Comparison of ENCODE assay signal across 9 cellular contexts in genomic region chr11:119389611-119390254, GRCh38. TPM values are rescaled to one million over a fixed set of nuclear protein-coding genes. Genes with fewer than 3 reads are reported as not detected.
DNase-seq lines count a peak whose midpoint lies in the region; ATAC-seq and TF ChIP-seq lines count a peak whose summit lies in the region.
"Had no signal": no experiment of that assay in that cellular context is flagged by ENCODE, and none has a peak within 500 bp of the region (broad histone marks: within the 10 kb centered on the region; RNA-seq: fewer than 3 reads in every experiment).

No MANE protein-coding gene starts in this region.

- no peaks in the 10 kb centered on the region for H3K4me1 ChIP-seq in upper lobe of right lung

- H3K4me3 ChIP-seq in cardiac fibroblast (replicated peaks in 1 of 2; ENCODE audit: low read depth in 2 of 2, low read length in 2 of 2) (no peak overlapping the region), upper lobe of right lung (no peak overlapping the region)

- no peaks in the 10 kb centered on the region for H3K9me3 ChIP-seq in upper lobe of right lung

- H3K36me3 ChIP-seq in upper lobe of right lung, result no peaks in the 10 kb centered on the region

- intact Hi-C loops in upper lobe of right lung (cut with DNase I), result no loop called here

- ATAC-seq in upper lobe of right lung, result peak; percentile 26
- ATAC-seq in GM19395 (IDR thresholded peaks at IDR 0.05; ENCODE audit: unreplicated experiment), result no peak
- ATAC-seq in HG03571 (IDR thresholded peaks at IDR 0.05; ENCODE audit: unreplicated experiment), result no peak

- peak; percentile 31 for DNase-seq in stimulated activated CD4-positive, alpha-beta T cell treated with anti-CD3 and anti-CD28 coated beads, Interleukin-15, amount 100 ng/mL, for 24 hours
- no peak for DNase-seq in stimulated activated CD4-positive, alpha-beta T cell treated with anti-CD3 and anti-CD28 coated beads, Interleukin-4, amount 100 ng/mL, for 1 hour
- DNase-seq in NCI-H146 (lab: John Stamatoyannopoulos, UW), result peak; percentile 84
- no peak for DNase-seq in cardiac fibroblast (ENCODE audit: low read depth in 2 of 2)
- no peak for DNase-seq in upper lobe of right lung
- no peak for DNase-seq in effector CD4-positive, alpha-beta T cell

- no peak overlapping the region for H3K27ac ChIP-seq in upper lobe of right lung

- H3K27me3 ChIP-seq in upper lobe of right lung, result no peaks in the 10 kb centered on the region

- peak; percentile 56 for TF ChIP-seq CTCF in cardiac fibroblast (IDR thresholded peaks at IDR 0.05; ENCODE audit: low read depth, low read length)
- peak; percentile 14 for TF ChIP-seq CTCF in upper lobe of right lung (IDR thresholded peaks at IDR 0.05)

RNA-seq across cellular contexts. Expression of gene USP2, which starts 8.2 kb away (rescaled TPM):
- total RNA-seq in upper lobe of right lung, result 3.0 TPM

RNA-seq across cellular contexts. Expression of gene THY1, which starts 33.2 kb away (rescaled TPM):
- total RNA-seq in upper lobe of right lung, result 7.8 TPM

RNA-seq across cellular contexts. Expression of gene MFRP, which starts 43.2 kb away (rescaled TPM):
- not detected for total RNA-seq in upper lobe of right lung
- total RNA-seq: T-cell had no signal

RNA-seq across cellular contexts. Expression of gene C1QTNF5, which starts 49.0 kb away (rescaled TPM):
- 47.6 TPM for total RNA-seq in upper lobe of right lung
- total RNA-seq: T-cell had no signal

RNA-seq across cellular contexts. Expression of gene RNF26, which starts 55.4 kb away (rescaled TPM):
- total RNA-seq in upper lobe of right lung, result 23.2 TPM

Comparison
In these comparisons a context has a peak if more than half of its experiments do, and no peak if none do; other contexts are left out.
1. DNase-seq: peak in stimulated activated CD4-positive, alpha-beta T cell treated with anti-CD3 and anti-CD28 coated beads, Interleukin-15, amount 100 ng/mL, for 24 hours (single experiment) and NCI-H146 (single experiment); none in stimulated activated CD4-positive, alpha-beta T cell treated with anti-CD3 and anti-CD28 coated beads, Interleukin-4, amount 100 ng/mL, for 1 hour (single experiment), cardiac fibroblast (0 of 2), upper lobe of right lung (single experiment) and effector CD4-positive, alpha-beta T cell (single experiment).